In the genomic region with DNA sequence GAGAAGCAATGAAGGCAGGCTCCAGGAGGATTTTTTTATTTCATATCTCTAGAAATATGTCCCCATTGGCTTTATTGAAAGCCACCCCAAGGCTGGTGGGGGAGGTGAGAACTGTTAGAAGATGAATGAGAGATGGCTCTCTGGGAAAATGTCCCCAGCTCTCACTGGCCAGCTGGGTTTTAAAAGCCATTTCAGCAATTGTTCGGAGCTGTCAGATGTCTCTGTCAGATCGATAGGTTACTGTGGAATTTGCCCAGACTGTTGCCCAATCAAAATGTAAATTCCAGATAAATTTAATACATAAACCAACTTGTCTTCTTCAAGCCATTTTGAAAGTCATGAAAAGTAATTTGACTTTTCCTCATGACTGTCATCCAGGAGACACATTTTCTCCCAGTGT, we compare ENCODE assay signal across 40 cellular contexts.
"Had no signal": no experiment of that assay in that cellular context is flagged by ENCODE, and none has a peak within 500 bp of the region (broad histone marks: within the 10 kb centered on the region; RNA-seq: fewer than 3 reads in every experiment).

No MANE protein-coding gene starts in this region.

- H3K9me3 Mint-ChIP-seq: activated naive CD4-positive, alpha-beta T cell treated with anti-CD3 and anti-CD28 coated beads, Interleukin-2, amount 10 ng/mL, durations not matched to agents 7 days and 5 days; activated naive CD8-positive, alpha-beta T cell treated with anti-CD3 and anti-CD28 coated beads for 36 hours; activated naive CD8-positive, alpha-beta T cell treated with anti-CD3 and anti-CD28 coated beads, Interleukin-2, amount 10 ng/mL, durations not matched to agents 7 days and 5 days; activated naive CD8-positive, alpha-beta T cell treated with anti-CD3 and anti-CD28 coated beads, Interleukin-2, amount 50 U/mL, for 24 hours; activated T-cell treated with anti-CD3 and anti-CD28 coated beads, Interleukin-2, amount 50 U/mL, for 4 hours; activated T-helper 1 cell treated with anti-CD3 and anti-CD28 coated beads, Interleukin-12 subunit alpha, Interleukin-12 subunit beta, Interleukin-2, Interleukin-4 antibody, amounts not matched to agents 30 ng/mL and 10 ng/mL and 1 ng/mL, durations not matched to agents 14 hours and 24 hours and 36 hours; activated T-helper 2 cell treated with anti-CD3 and anti-CD28 coated beads, Interferon-gamma antibody, Interleukin-2, Interleukin-4, amounts not matched to agents 10 μg/mL and 5 μg/mL and 100 μg/mL, durations not matched to agents 14 hours and 24 hours and 36 hours; brain had no signal

- H3K36me3 Mint-ChIP-seq: activated naive CD4-positive, alpha-beta T cell treated with anti-CD3 and anti-CD28 coated beads, Interleukin-2, amount 10 ng/mL, durations not matched to agents 7 days and 5 days; activated naive CD4-positive, alpha-beta T cell treated with anti-CD3 and anti-CD28 coated beads, Interleukin-2, amount 50 U/mL, for 24 hours; activated naive CD4-positive, alpha-beta T cell treated with anti-CD3 and anti-CD28 coated beads, Interleukin-2, amount 50 U/mL, for 72 hours; activated naive CD8-positive, alpha-beta T cell; activated naive CD8-positive, alpha-beta T cell treated with anti-CD3 and anti-CD28 coated beads for 36 hours; activated naive CD8-positive, alpha-beta T cell treated with anti-CD3 and anti-CD28 coated beads, Interleukin-2, amount 10 ng/mL, durations not matched to agents 7 days and 5 days; brain had no signal

- H3K27ac ChIP-seq: adrenal gland, ascending aorta, body of pancreas, brain microvascular endothelial cell, breast epithelium, cardiac muscle cell had no signal

- H3K9me3 ChIP-seq: adrenal gland, ascending aorta, body of pancreas, breast epithelium had no signal

- H3K27me3 Mint-ChIP-seq: activated naive CD4-positive, alpha-beta T cell treated with anti-CD3 and anti-CD28 coated beads, Interleukin-2, amount 10 ng/mL, durations not matched to agents 7 days and 5 days; activated naive CD4-positive, alpha-beta T cell treated with anti-CD3 and anti-CD28 coated beads, Interleukin-2, amount 50 U/mL, for 24 hours; activated naive CD8-positive, alpha-beta T cell; activated naive CD8-positive, alpha-beta T cell treated with anti-CD3 and anti-CD28 coated beads for 36 hours; activated naive CD8-positive, alpha-beta T cell treated with anti-CD3 and anti-CD28 coated beads, Interleukin-2, amount 10 ng/mL, durations not matched to agents 7 days and 5 days; activated naive CD8-positive, alpha-beta T cell treated with anti-CD3 and anti-CD28 coated beads, Interleukin-2, amount 50 U/mL, for 24 hours; activated T-cell treated with anti-CD3 and anti-CD28 coated beads, Interleukin-2, amount 50 U/mL, for 24 hours; activated T-helper 17 cell treated with anti-CD3 and anti-CD28 coated beads, Interleukin-2, amount 50 U/mL, for 72 hours; central memory CD8-positive, alpha-beta T cell had no signal

- H3K4me1 ChIP-seq: adrenal gland, ascending aorta, body of pancreas, breast epithelium had no signal

- H3K4me3 Mint-ChIP-seq: activated naive CD4-positive, alpha-beta T cell treated with anti-CD3 and anti-CD28 coated beads, Interleukin-2, amount 10 ng/mL, durations not matched to agents 7 days and 5 days; activated naive CD4-positive, alpha-beta T cell treated with anti-CD3 and anti-CD28 coated beads, Interleukin-2, amount 50 U/mL, for 24 hours; activated naive CD8-positive, alpha-beta T cell; activated naive CD8-positive, alpha-beta T cell treated with anti-CD3 and anti-CD28 coated beads for 36 hours; activated naive CD8-positive, alpha-beta T cell treated with anti-CD3 and anti-CD28 coated beads, Interleukin-2, amount 10 ng/mL, durations not matched to agents 7 days and 5 days; activated naive CD8-positive, alpha-beta T cell treated with anti-CD3 and anti-CD28 coated beads, Interleukin-2, amount 50 U/mL, for 24 hours; activated T-cell treated with anti-CD3 and anti-CD28 coated beads, Interleukin-2, amount 50 U/mL, for 24 hours; activated T-cell treated with anti-CD3 and anti-CD28 coated beads, Interleukin-2, amount 50 U/mL, for 4 hours; activated T-cell treated with anti-CD3 and anti-CD28 coated beads, Interleukin-2, amount 50 U/mL, for 72 hours; activated T-helper 1 cell treated with anti-CD3 and anti-CD28 coated beads, Interleukin-12 subunit alpha, Interleukin-12 subunit beta, Interleukin-2, Interleukin-4 antibody, amounts not matched to agents 30 ng/mL and 10 ng/mL and 1 ng/mL, durations not matched to agents 14 hours and 24 hours and 36 hours; activated T-helper 17 cell treated with anti-CD3 and anti-CD28 coated beads, Interleukin-2, amount 50 U/mL, for 72 hours; brain; central memory CD8-positive, alpha-beta T cell had no signal

- H3K27ac Mint-ChIP-seq: activated naive CD4-positive, alpha-beta T cell treated with anti-CD3 and anti-CD28 coated beads, Interleukin-2, amount 10 ng/mL, durations not matched to agents 7 days and 5 days; activated naive CD4-positive, alpha-beta T cell treated with anti-CD3 and anti-CD28 coated beads, Interleukin-2, amount 50 U/mL, for 24 hours; activated naive CD4-positive, alpha-beta T cell treated with anti-CD3 and anti-CD28 coated beads, Interleukin-2, amount 50 U/mL, for 72 hours; activated naive CD8-positive, alpha-beta T cell; activated naive CD8-positive, alpha-beta T cell treated with anti-CD3 and anti-CD28 coated beads for 36 hours; activated naive CD8-positive, alpha-beta T cell treated with anti-CD3 and anti-CD28 coated beads, Interleukin-2, amount 10 ng/mL, durations not matched to agents 7 days and 5 days; activated naive CD8-positive, alpha-beta T cell treated with anti-CD3 and anti-CD28 coated beads, Interleukin-2, amount 50 U/mL, for 24 hours; activated T-cell treated with anti-CD3 and anti-CD28 coated beads, Interleukin-2, amount 50 U/mL, for 24 hours; activated T-cell treated with anti-CD3 and anti-CD28 coated beads, Interleukin-2, amount 50 U/mL, for 72 hours; activated T-helper 1 cell treated with anti-CD3 and anti-CD28 coated beads, Interleukin-12 subunit alpha, Interleukin-12 subunit beta, Interleukin-2, Interleukin-4 antibody, amounts not matched to agents 30 ng/mL and 10 ng/mL and 1 ng/mL, durations not matched to agents 14 hours and 24 hours and 36 hours; activated T-helper 17 cell treated with anti-CD3 and anti-CD28 coated beads, Interleukin-2, amount 50 U/mL, for 72 hours; activated T-helper 2 cell treated with anti-CD3 and anti-CD28 coated beads, Interferon-gamma antibody, Interleukin-2, Interleukin-4, amounts not matched to agents 10 μg/mL and 5 μg/mL and 100 μg/mL, durations not matched to agents 14 hours and 24 hours and 36 hours; brain had no signal

- H3K27me3 ChIP-seq: adrenal gland, ascending aorta, body of pancreas, brain microvascular endothelial cell, breast epithelium, cardiac muscle cell had no signal

- FAIRE-seq: astrocyte, bronchial epithelial cell had no signal

- H3K4me3 ChIP-seq: adrenal gland, ascending aorta, body of pancreas, breast epithelium, cardiac muscle cell had no signal

- ATAC-seq: activated naive CD4-positive, alpha-beta T cell treated with anti-CD3 and anti-CD28 coated beads, Interleukin-2, amount 50 U/mL, for 72 hours; activated naive CD8-positive, alpha-beta T cell treated with anti-CD3 and anti-CD28 coated beads, Interleukin-2, amount 50 U/mL, for 24 hours; activated T-cell treated with anti-CD3 and anti-CD28 coated beads, Interleukin-2, amount 50 U/mL, for 4 hours; activated T-cell treated with anti-CD3 and anti-CD28 coated beads, Interleukin-2, amount 50 U/mL, for 72 hours; activated T-helper 17 cell treated with anti-CD3 and anti-CD28 coated beads, Interleukin-2, amount 50 U/mL, for 72 hours; body of pancreas had no signal

- DNase-seq: activated effector memory CD4-positive, alpha-beta T cell treated with anti-CD3 and anti-CD28 coated beads, Interleukin-2, amount 50 U/mL, for 16 hours; activated effector memory CD4-positive, alpha-beta T cell treated with Interleukin-2 at 50 U/mL for 16 hours; activated gamma-delta T cell; activated gamma-delta T cell treated with Interleukin-2 at 50 U/mL for 16 hours; activated naive CD4-positive, alpha-beta T cell; activated naive CD4-positive, alpha-beta T cell treated with anti-CD3 and anti-CD28 coated beads, Interleukin-2, amount 10 ng/mL, durations not matched to agents 7 days and 5 days; activated naive CD4-positive, alpha-beta T cell treated with anti-CD3 and anti-CD28 coated beads, Interleukin-2, amount 50 U/mL, for 16 hours; activated naive CD4-positive, alpha-beta T cell treated with Interleukin-2 at 50 U/mL for 16 hours; activated naive CD8-positive, alpha-beta T cell treated with anti-CD3 and anti-CD28 coated beads for 36 hours; activated naive CD8-positive, alpha-beta T cell treated with anti-CD3 and anti-CD28 coated beads, Interleukin-2, amount 10 ng/mL, durations not matched to agents 7 days and 5 days; activated naive CD8-positive, alpha-beta T cell treated with anti-CD3 and anti-CD28 coated beads, Interleukin-2, amount 50 U/mL, for 24 hours; activated T-cell treated with anti-CD3 and anti-CD28 coated beads for 4 hours; activated T-cell treated with anti-CD3 and anti-CD28 coated beads, Interleukin-2, amount 50 U/mL, for 1 hour; activated T-cell treated with anti-CD3 and anti-CD28 coated beads, Interleukin-2, amount 50 U/mL, for 24 hours; activated T-cell treated with anti-CD3 and anti-CD28 coated beads, Interleukin-2, amount 50 U/mL, for 4 hours; activated T-cell treated with anti-CD3 and anti-CD28 coated beads, Interleukin-2, amount 50 U/mL, for 48 hours; activated T-cell treated with anti-CD3 and anti-CD28 coated beads, Interleukin-2, amount 50 U/mL, for 72 hours; adrenal gland; amniotic stem cell; amygdala; anterior cingulate cortex; aorta; body of pancreas; brain microvascular endothelial cell; caudate nucleus; central memory CD4-positive, alpha-beta T cell; cerebellar nuclear complex had no signal

- H3K36me3 ChIP-seq: adrenal gland, ascending aorta, brain microvascular endothelial cell, breast epithelium, cardiac muscle cell had no signal

- H3K4me1 Mint-ChIP-seq: activated naive CD4-positive, alpha-beta T cell treated with anti-CD3 and anti-CD28 coated beads, Interleukin-2, amount 10 ng/mL, durations not matched to agents 7 days and 5 days; activated naive CD4-positive, alpha-beta T cell treated with anti-CD3 and anti-CD28 coated beads, Interleukin-2, amount 50 U/mL, for 24 hours; activated naive CD8-positive, alpha-beta T cell treated with anti-CD3 and anti-CD28 coated beads for 36 hours; activated naive CD8-positive, alpha-beta T cell treated with anti-CD3 and anti-CD28 coated beads, Interleukin-2, amount 10 ng/mL, durations not matched to agents 7 days and 5 days; activated naive CD8-positive, alpha-beta T cell treated with anti-CD3 and anti-CD28 coated beads, Interleukin-2, amount 50 U/mL, for 24 hours; activated T-helper 17 cell treated with anti-CD3 and anti-CD28 coated beads, Interleukin-2, amount 50 U/mL, for 72 hours; brain; central memory CD8-positive, alpha-beta T cell had no signal
